In the genomic region with DNA sequence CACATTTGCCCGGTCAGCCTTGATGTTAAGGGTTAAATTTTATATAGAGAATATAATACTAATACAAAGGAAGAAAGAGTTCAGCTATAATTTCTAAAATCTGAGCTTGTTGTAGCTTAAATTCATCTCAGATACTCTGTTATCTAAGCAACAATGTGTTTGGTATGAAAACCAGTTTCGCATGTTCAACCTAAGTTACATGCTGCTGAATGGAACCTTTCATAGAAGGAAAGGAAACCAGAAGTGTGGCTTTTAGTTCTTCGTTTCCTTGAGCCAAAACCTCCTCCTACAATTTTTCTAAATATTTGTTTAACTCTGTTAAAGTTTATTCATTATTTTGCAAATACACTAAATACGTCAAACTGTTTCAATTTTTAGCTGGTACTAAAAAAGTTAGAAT, we compare ENCODE assay signal across 30 cellular contexts. TPM values are rescaled to one million over a fixed set of nuclear protein-coding genes. Genes with fewer than 3 reads are reported as not detected.
"Had no signal": no experiment of that assay in that cellular context is flagged by ENCODE, and none has a peak within 500 bp of the region (broad histone marks: within the 10 kb centered on the region; RNA-seq: fewer than 3 reads in every experiment).

No MANE protein-coding gene starts in this region.

- H3K4me1 Mint-ChIP-seq: activated CD4-positive, alpha-beta memory T cell treated with anti-CD3 and anti-CD28 coated beads, Interleukin-2, amount 10 ng/mL, durations not matched to agents 7 days and 5 days; activated CD4-positive, alpha-beta T cell treated with anti-CD3 and anti-CD28 coated beads, Interleukin-2, amount 10 ng/mL, durations not matched to agents 7 days and 5 days; activated T-helper 17 cell treated with anti-CD3 and anti-CD28 coated beads, Interleukin-2, amount 50 U/mL, for 72 hours; stimulated activated effector memory CD8-positive, alpha-beta T cell treated with anti-CD3 and anti-CD28 coated beads, Interleukin-12 subunit alpha, Interleukin-12 subunit beta, amount 100 ng/mL, for 72 hours; stimulated activated naive CD8-positive, alpha-beta T cell treated with anti-CD3 and anti-CD28 coated beads, Interleukin-15, amount 100 ng/mL, for 72 hours; T-helper 17 cell; WTC11 had no signal

- H3K36me3 Mint-ChIP-seq: stimulated activated effector memory CD8-positive, alpha-beta T cell treated with anti-CD3 and anti-CD28 coated beads, Interleukin-12 subunit alpha, Interleukin-12 subunit beta, amount 100 ng/mL, for 72 hours had no signal

- H3K9me3 ChIP-seq: heart left ventricle, lower lobe of right lung, right lobe of liver, tibial nerve had no signal

- H3K27me3 ChIP-seq: heart left ventricle, right lobe of liver, tibial nerve had no signal

- FAIRE-seq: astrocyte had no signal

- H3K9me3 Mint-ChIP-seq: activated CD4-positive, alpha-beta memory T cell treated with anti-CD3 and anti-CD28 coated beads, Interleukin-2, amount 10 ng/mL, durations not matched to agents 7 days and 5 days; activated CD4-positive, alpha-beta T cell treated with anti-CD3 and anti-CD28 coated beads, Interleukin-2, amount 10 ng/mL, durations not matched to agents 7 days and 5 days; activated T-cell treated with anti-CD3 and anti-CD28 coated beads, Interleukin-2, amount 50 U/mL, for 4 hours; activated T-helper 17 cell treated with anti-CD3 and anti-CD28 coated beads, Interleukin-2, amount 50 U/mL, for 72 hours; dendritic cell treated with granulocyte-macrophage colony-stimulating factor and Interleukin-4, amounts not matched to agents 40 ng/mL and 50 ng/mL, for 4 days; nephron; stimulated activated effector memory CD8-positive, alpha-beta T cell treated with anti-CD3 and anti-CD28 coated beads, Interleukin-12 subunit alpha, Interleukin-12 subunit beta, amount 100 ng/mL, for 72 hours; stimulated activated naive CD8-positive, alpha-beta T cell treated with anti-CD3 and anti-CD28 coated beads, Interleukin-15, amount 100 ng/mL, for 72 hours; WTC11 had no signal

- H3K4me1 ChIP-seq: heart left ventricle, lower lobe of right lung, right lobe of liver had no signal

- H3K4me3 Mint-ChIP-seq: activated CD4-positive, alpha-beta memory T cell treated with anti-CD3 and anti-CD28 coated beads, Interleukin-2, amount 10 ng/mL, durations not matched to agents 7 days and 5 days; activated CD4-positive, alpha-beta T cell treated with anti-CD3 and anti-CD28 coated beads, Interleukin-2, amount 10 ng/mL, durations not matched to agents 7 days and 5 days; activated T-cell treated with anti-CD3 and anti-CD28 coated beads, Interleukin-2, amount 50 U/mL, for 4 hours; activated T-helper 17 cell treated with anti-CD3 and anti-CD28 coated beads, Interleukin-2, amount 50 U/mL, for 72 hours; dendritic cell treated with granulocyte-macrophage colony-stimulating factor and Interleukin-4, amounts not matched to agents 40 ng/mL and 50 ng/mL, for 4 days; endodermal cell; nephron; stimulated activated effector memory CD8-positive, alpha-beta T cell treated with anti-CD3 and anti-CD28 coated beads, Interleukin-12 subunit alpha, Interleukin-12 subunit beta, amount 100 ng/mL, for 72 hours; stimulated activated naive CD8-positive, alpha-beta T cell treated with anti-CD3 and anti-CD28 coated beads, Interleukin-15, amount 100 ng/mL, for 72 hours; T-helper 17 cell; WTC11 had no signal

- H3K27me3 Mint-ChIP-seq: activated CD4-positive, alpha-beta T cell treated with anti-CD3 and anti-CD28 coated beads, Interleukin-2, amount 10 ng/mL, durations not matched to agents 7 days and 5 days; activated T-helper 17 cell treated with anti-CD3 and anti-CD28 coated beads, Interleukin-2, amount 50 U/mL, for 72 hours; dendritic cell treated with granulocyte-macrophage colony-stimulating factor and Interleukin-4, amounts not matched to agents 40 ng/mL and 50 ng/mL, for 4 days; stimulated activated naive CD8-positive, alpha-beta T cell treated with anti-CD3 and anti-CD28 coated beads, Interleukin-15, amount 100 ng/mL, for 72 hours had no signal

- H3K27ac Mint-ChIP-seq: activated CD4-positive, alpha-beta memory T cell treated with anti-CD3 and anti-CD28 coated beads, Interleukin-2, amount 10 ng/mL, durations not matched to agents 7 days and 5 days; activated CD4-positive, alpha-beta T cell treated with anti-CD3 and anti-CD28 coated beads, Interleukin-2, amount 10 ng/mL, durations not matched to agents 7 days and 5 days; activated T-helper 17 cell treated with anti-CD3 and anti-CD28 coated beads, Interleukin-2, amount 50 U/mL, for 72 hours; dendritic cell treated with granulocyte-macrophage colony-stimulating factor and Interleukin-4, amounts not matched to agents 40 ng/mL and 50 ng/mL, for 4 days; endodermal cell; nephron; stimulated activated effector memory CD8-positive, alpha-beta T cell treated with anti-CD3 and anti-CD28 coated beads, Interleukin-12 subunit alpha, Interleukin-12 subunit beta, amount 100 ng/mL, for 72 hours; stimulated activated naive CD8-positive, alpha-beta T cell treated with anti-CD3 and anti-CD28 coated beads, Interleukin-15, amount 100 ng/mL, for 72 hours; T-helper 17 cell; WTC11 had no signal

- ATAC-seq: activated T-cell treated with anti-CD3 and anti-CD28 coated beads, Interleukin-2, amount 50 U/mL, for 4 hours; activated T-helper 17 cell treated with anti-CD3 and anti-CD28 coated beads, Interleukin-2, amount 50 U/mL, for 72 hours; esophagus mucosa; heart left ventricle; left lobe of liver; right lobe of liver; stimulated activated effector memory CD8-positive, alpha-beta T cell treated with anti-CD3 and anti-CD28 coated beads, Interleukin-12 subunit alpha, Interleukin-12 subunit beta, amount 100 ng/mL, for 72 hours; stimulated activated naive CD8-positive, alpha-beta T cell treated with anti-CD3 and anti-CD28 coated beads, Interleukin-15, amount 100 ng/mL, for 72 hours; T-helper 17 cell; WTC11 had no signal

- DNase-seq: activated CD4-positive, alpha-beta memory T cell treated with anti-CD3 and anti-CD28 coated beads, Interleukin-2, amount 10 ng/mL, durations not matched to agents 7 days and 5 days; activated CD4-positive, alpha-beta T cell treated with anti-CD3 and anti-CD28 coated beads for 1 hour; activated CD4-positive, alpha-beta T cell treated with anti-CD3 and anti-CD28 coated beads, Interleukin-2, amount 10 ng/mL, durations not matched to agents 7 days and 5 days; activated CD8-positive, alpha-beta memory T cell treated with anti-CD3 and anti-CD28 coated beads, Interleukin-2, amount 50 U/mL, for 48 hours; activated gamma-delta T cell treated with Interleukin-2 at 50 U/mL for 16 hours; activated naive CD4-positive, alpha-beta T cell treated with anti-CD3 and anti-CD28 coated beads, Interleukin-2, amount 50 U/mL, for 16 hours; activated T-cell treated with anti-CD3 and anti-CD28 coated beads, Interleukin-2, amount 50 U/mL, for 4 hours; amniotic stem cell; central memory CD4-positive, alpha-beta T cell; endodermal cell; foreskin fibroblast; heart left ventricle; lower lobe of right lung; right lobe of liver; stimulated activated CD4-positive, alpha-beta T cell treated with anti-CD3 and anti-CD28 coated beads, Interleukin-12 subunit alpha, Interleukin-12 subunit beta, amount 100 ng/mL, for 4 hours; stimulated activated CD4-positive, alpha-beta T cell treated with anti-CD3 and anti-CD28 coated beads, Interleukin-4, amount 100 ng/mL, for 1 hour; stimulated activated naive CD8-positive, alpha-beta T cell treated with anti-CD3 and anti-CD28 coated beads, Interleukin-15, amount 100 ng/mL, for 72 hours; T-helper 17 cell; T1000 had no signal

- H3K27ac ChIP-seq: heart left ventricle, lower lobe of right lung, right lobe of liver, tibial nerve had no signal

- H3K4me3 ChIP-seq: heart left ventricle, lower lobe of right lung, right lobe of liver, tibial nerve had no signal

- H3K36me3 ChIP-seq: lower lobe of right lung, right lobe of liver, tibial nerve had no signal

RNA-seq across cellular contexts. Expression of a gene that starts 18.5 kb away (rescaled TPM):
- total RNA-seq: activated CD4-positive, alpha-beta memory T cell treated with anti-CD3 and anti-CD28 coated beads, Interleukin-2, amount 10 ng/mL, durations not matched to agents 7 days and 5 days; activated CD4-positive, alpha-beta T cell treated with anti-CD3 and anti-CD28 coated beads, Interleukin-2, amount 10 ng/mL, durations not matched to agents 7 days and 5 days; activated T-helper 17 cell treated with anti-CD3 and anti-CD28 coated beads, Interleukin-2, amount 50 U/mL, for 72 hours; astrocyte; endodermal cell; heart left ventricle; osteoblast; posterior vena cava; T-helper 17 cell; tibial nerve had no signal
